In the genomic region with DNA sequence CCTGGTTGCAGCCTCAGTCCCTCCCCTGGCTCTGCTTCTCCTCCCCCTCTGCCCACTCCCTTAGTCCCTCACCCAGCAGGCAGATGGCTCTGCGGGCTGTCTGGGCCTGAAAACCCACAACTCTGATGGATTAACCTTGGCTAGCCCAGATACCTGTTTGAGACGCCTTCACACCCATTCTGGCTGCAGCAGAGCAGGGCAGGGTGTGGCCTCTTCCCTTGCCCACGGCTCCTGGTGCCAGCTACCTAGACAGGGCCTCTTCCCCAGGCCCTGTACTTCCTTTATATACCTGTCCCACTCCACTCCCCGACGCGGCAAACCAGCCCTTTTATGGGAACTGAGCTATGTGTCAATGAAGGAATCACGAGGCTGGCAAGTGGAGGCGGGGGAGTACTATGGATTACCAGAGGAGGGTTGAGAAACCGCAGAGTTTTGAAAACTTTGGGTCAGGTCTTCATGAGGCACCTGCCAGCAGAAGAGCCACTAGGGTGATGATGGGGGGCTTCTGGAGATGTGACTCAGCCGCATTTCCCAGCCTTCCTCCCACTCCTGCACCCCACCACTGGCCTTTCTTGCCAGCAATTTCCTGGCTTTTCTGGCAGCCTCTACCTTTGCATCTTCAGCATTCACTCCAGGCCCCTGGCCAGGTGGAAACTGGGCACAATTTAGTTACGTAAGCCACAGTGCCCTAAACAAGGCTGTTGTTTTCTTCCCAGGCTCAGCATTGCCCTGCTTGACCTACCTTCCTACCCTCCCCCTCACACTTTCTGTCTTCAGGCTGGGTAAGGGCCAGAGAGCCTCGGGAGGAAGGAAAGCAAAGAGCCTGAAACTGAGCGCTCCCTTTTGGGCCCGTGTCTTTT, we compare ENCODE assay signal across 10 cellular contexts. TPM values are rescaled to one million over a fixed set of nuclear protein-coding genes. Genes with fewer than 3 reads are reported as not detected.
DNase-seq lines count a peak whose midpoint lies in the region; ATAC-seq and TF ChIP-seq lines count a peak whose summit lies in the region.
"Had no signal": no experiment of that assay in that cellular context is flagged by ENCODE, and none has a peak within 500 bp of the region (broad histone marks: within the 10 kb centered on the region; RNA-seq: fewer than 3 reads in every experiment).

CHI3L1 (minus strand) TSS at position 259 of the 860 bp plus-strand sequence; CDS start at position 178, 81 bp downstream.

- H3K27me3 Mint-ChIP-seq in activated naive CD8-positive, alpha-beta T cell treated with anti-CD3 and anti-CD28 coated beads, Interleukin-2, amount 50 U/mL, for 24 hours = peaks cover 8% of the 10 kb centered on the region
- no peaks in the 10 kb centered on the region for H3K27me3 Mint-ChIP-seq in activated naive CD8-positive, alpha-beta T cell treated with anti-CD3 and anti-CD28 coated beads for 36 hours
- H3K27me3 Mint-ChIP-seq in dendritic cell treated with granulocyte-macrophage colony-stimulating factor and Interleukin-4, amounts not matched to agents 40 ng/mL and 50 ng/mL, for 4 days = peaks cover 20% of the 10 kb centered on the region
- H3K27me3 Mint-ChIP-seq in mesothelial cell of epicardium (ENCODE audit: low read depth) = no peaks in the 10 kb centered on the region

- H3K9me3 Mint-ChIP-seq in activated naive CD8-positive, alpha-beta T cell treated with anti-CD3 and anti-CD28 coated beads, Interleukin-2, amount 50 U/mL, for 24 hours = no peaks in the 10 kb centered on the region
- no peaks in the 10 kb centered on the region for H3K9me3 Mint-ChIP-seq in activated naive CD8-positive, alpha-beta T cell treated with anti-CD3 and anti-CD28 coated beads for 36 hours
- no peaks in the 10 kb centered on the region for H3K9me3 Mint-ChIP-seq in dendritic cell treated with granulocyte-macrophage colony-stimulating factor and Interleukin-4, amounts not matched to agents 40 ng/mL and 50 ng/mL, for 4 days
- no peaks in the 10 kb centered on the region for H3K9me3 Mint-ChIP-seq in mesothelial cell of epicardium

- TF ChIP-seq POLR2A in gastroesophageal sphincter (IDR thresholded peaks at IDR 0.05) = no peak

- no peak for TF ChIP-seq EP300 in gastroesophageal sphincter (IDR thresholded peaks at IDR 0.05)

- H3K4me3 ChIP-seq in upper lobe of right lung (no peak within 1 kb of the TSS), gastroesophageal sphincter (no peak within 1 kb of the TSS)
- H3K4me3 ChIP-seq: GM12878 had no signal

- no peak within 1 kb of the TSS for H3K4me3 Mint-ChIP-seq in activated naive CD8-positive, alpha-beta T cell treated with anti-CD3 and anti-CD28 coated beads, Interleukin-2, amount 50 U/mL, for 24 hours
- no peak within 1 kb of the TSS for H3K4me3 Mint-ChIP-seq in activated naive CD8-positive, alpha-beta T cell treated with anti-CD3 and anti-CD28 coated beads for 36 hours
- H3K4me3 Mint-ChIP-seq in dendritic cell treated with granulocyte-macrophage colony-stimulating factor and Interleukin-4, amounts not matched to agents 40 ng/mL and 50 ng/mL, for 4 days = no peak within 1 kb of the TSS
- H3K4me3 Mint-ChIP-seq in mesothelial cell of epicardium = no peak within 1 kb of the TSS

- WGBS in gastroesophageal sphincter (ENCODE audit: low coverage in 1 of 2), 2 donors = 53 to 64% methylated on average over 5 to 14 of the region's 14 CpGs

- H3K4me1 ChIP-seq in upper lobe of right lung (peaks cover 6% of the 10 kb centered on the region), gastroesophageal sphincter (peaks cover 0 to 15% (median 0%) of the 10 kb centered on the region in 3 donors)

- H3K27ac Mint-ChIP-seq in activated naive CD8-positive, alpha-beta T cell treated with anti-CD3 and anti-CD28 coated beads, Interleukin-2, amount 50 U/mL, for 24 hours = no peak within 1 kb of the TSS
- H3K27ac Mint-ChIP-seq in activated naive CD8-positive, alpha-beta T cell treated with anti-CD3 and anti-CD28 coated beads for 36 hours = no peak within 1 kb of the TSS
- peak within 1 kb of the TSS; percentile 31 for H3K27ac Mint-ChIP-seq in dendritic cell treated with granulocyte-macrophage colony-stimulating factor and Interleukin-4, amounts not matched to agents 40 ng/mL and 50 ng/mL, for 4 days
- peak within 1 kb of the TSS; percentile 77 for H3K27ac Mint-ChIP-seq in mesothelial cell of epicardium

- intact Hi-C loops in dendritic cell treated with granulocyte-macrophage colony-stimulating factor and Interleukin-4, amounts not matched to agents 40 ng/mL and 50 ng/mL, for 4 days (cut with micrococcal nuclease) = no loop called here
- intact Hi-C loops in upper lobe of right lung (cut with DNase I) = no loop called here

- DNase-seq in activated naive CD8-positive, alpha-beta T cell treated with anti-CD3 and anti-CD28 coated beads, Interleukin-2, amount 50 U/mL, for 24 hours = no peak
- DNase-seq in activated naive CD8-positive, alpha-beta T cell treated with anti-CD3 and anti-CD28 coated beads for 36 hours = no peak
- DNase-seq in mesothelial cell of epicardium (ENCODE audit: low spot score in 2 of 2, unreplicated experiment in 2 of 2) (no peak), upper lobe of right lung (peak; percentile 85), NCI-H1417 (lab: John Stamatoyannopoulos, UW) (no peak), OCI-M2 (lab: John Stamatoyannopoulos, UW; ENCODE audit: unreplicated experiment) (no peak)
- DNase-seq: NCI-H2171 treated with DMSO at 0.1 percent for 48 hours had no signal

- no peaks in the 10 kb centered on the region for H3K36me3 ChIP-seq in upper lobe of right lung
- no peaks in the 10 kb centered on the region for H3K36me3 ChIP-seq in gastroesophageal sphincter

- peaks cover 8% of the 10 kb centered on the region for H3K4me1 Mint-ChIP-seq in activated naive CD8-positive, alpha-beta T cell treated with anti-CD3 and anti-CD28 coated beads, Interleukin-2, amount 50 U/mL, for 24 hours
- H3K4me1 Mint-ChIP-seq in activated naive CD8-positive, alpha-beta T cell treated with anti-CD3 and anti-CD28 coated beads for 36 hours = peaks cover 2% of the 10 kb centered on the region
- peaks cover 30% of the 10 kb centered on the region for H3K4me1 Mint-ChIP-seq in dendritic cell treated with granulocyte-macrophage colony-stimulating factor and Interleukin-4, amounts not matched to agents 40 ng/mL and 50 ng/mL, for 4 days (ENCODE audit: low read depth)
- H3K4me1 Mint-ChIP-seq in mesothelial cell of epicardium = peaks cover 25% of the 10 kb centered on the region

- no peaks in the 10 kb centered on the region for H3K27me3 ChIP-seq in upper lobe of right lung
- no peaks in the 10 kb centered on the region for H3K27me3 ChIP-seq in gastroesophageal sphincter

- H3K36me3 Mint-ChIP-seq in activated naive CD8-positive, alpha-beta T cell treated with anti-CD3 and anti-CD28 coated beads, Interleukin-2, amount 50 U/mL, for 24 hours (ENCODE audit: low read depth) = no peaks in the 10 kb centered on the region
- no peaks in the 10 kb centered on the region for H3K36me3 Mint-ChIP-seq in activated naive CD8-positive, alpha-beta T cell treated with anti-CD3 and anti-CD28 coated beads for 36 hours
- H3K36me3 Mint-ChIP-seq in dendritic cell treated with granulocyte-macrophage colony-stimulating factor and Interleukin-4, amounts not matched to agents 40 ng/mL and 50 ng/mL, for 4 days (ENCODE audit: low read depth) = no peaks in the 10 kb centered on the region
- H3K36me3 Mint-ChIP-seq in mesothelial cell of epicardium = no peaks in the 10 kb centered on the region

- peak within 1 kb of the TSS; percentile 55 for H3K27ac ChIP-seq in upper lobe of right lung
- no peak within 1 kb of the TSS for H3K27ac ChIP-seq in gastroesophageal sphincter

- ATAC-seq in activated naive CD8-positive, alpha-beta T cell treated with anti-CD3 and anti-CD28 coated beads, Interleukin-2, amount 50 U/mL, for 24 hours = peak; percentile 29
- peak; percentile 82 for ATAC-seq in upper lobe of right lung
- ATAC-seq in gastroesophageal sphincter = no peak
- ATAC-seq: GM12878 had no signal

- TF ChIP-seq CTCF in mesothelial cell of epicardium (IDR thresholded peaks at IDR 0.05; ENCODE audit: unreplicated experiment) = no peak
- no peak for TF ChIP-seq CTCF in upper lobe of right lung (IDR thresholded peaks at IDR 0.05)
- TF ChIP-seq CTCF in gastroesophageal sphincter (IDR thresholded peaks at IDR 0.05) = no peak

- H3K9me3 ChIP-seq in upper lobe of right lung = no peaks in the 10 kb centered on the region
- H3K9me3 ChIP-seq in gastroesophageal sphincter = no peaks in the 10 kb centered on the region

RNA-seq across cellular contexts. Expression of gene CHI3L1, which starts in this region (rescaled TPM):
- total RNA-seq in activated naive CD8-positive, alpha-beta T cell treated with anti-CD3 and anti-CD28 coated beads for 36 hours = not detected
- 0.13 to 0.32 TPM (median 0.22 TPM) in 3 replicates for total RNA-seq in mesothelial cell of epicardium
- 85.1 TPM for total RNA-seq in upper lobe of right lung
- total RNA-seq in gastroesophageal sphincter = 1 to 10 TPM in 3 of 4 donors, not detected in 1; 3.4 to 5.4 (median 5.0) TPM

Comparison
In these comparisons a context has a peak if more than half of its experiments do, and no peak if none do; other contexts are left out.
1. RNA of gene CHI3L1 (total RNA-seq): 85.1 TPM in upper lobe of right lung (single experiment); 3.4 to 5.4 TPM in gastroesophageal sphincter, 0.13 to 0.32 TPM in mesothelial cell of epicardium and not detected in activated naive CD8-positive, alpha-beta T cell treated with anti-CD3 and anti-CD28 coated beads for 36 hours; every median in the first group is over 10 times any median in the second.
2. H3K27ac Mint-ChIP-seq: peak in dendritic cell treated with granulocyte-macrophage colony-stimulating factor and Interleukin-4, amounts not matched to agents 40 ng/mL and 50 ng/mL, for 4 days (single experiment) and mesothelial cell of epicardium (single experiment); none in activated naive CD8-positive, alpha-beta T cell treated with anti-CD3 and anti-CD28 coated beads, Interleukin-2, amount 50 U/mL, for 24 hours (single experiment) and activated naive CD8-positive, alpha-beta T cell treated with anti-CD3 and anti-CD28 coated beads for 36 hours (single experiment).